Comparison of ENCODE assay signal across 1 cellular context in the genomic region with DNA sequence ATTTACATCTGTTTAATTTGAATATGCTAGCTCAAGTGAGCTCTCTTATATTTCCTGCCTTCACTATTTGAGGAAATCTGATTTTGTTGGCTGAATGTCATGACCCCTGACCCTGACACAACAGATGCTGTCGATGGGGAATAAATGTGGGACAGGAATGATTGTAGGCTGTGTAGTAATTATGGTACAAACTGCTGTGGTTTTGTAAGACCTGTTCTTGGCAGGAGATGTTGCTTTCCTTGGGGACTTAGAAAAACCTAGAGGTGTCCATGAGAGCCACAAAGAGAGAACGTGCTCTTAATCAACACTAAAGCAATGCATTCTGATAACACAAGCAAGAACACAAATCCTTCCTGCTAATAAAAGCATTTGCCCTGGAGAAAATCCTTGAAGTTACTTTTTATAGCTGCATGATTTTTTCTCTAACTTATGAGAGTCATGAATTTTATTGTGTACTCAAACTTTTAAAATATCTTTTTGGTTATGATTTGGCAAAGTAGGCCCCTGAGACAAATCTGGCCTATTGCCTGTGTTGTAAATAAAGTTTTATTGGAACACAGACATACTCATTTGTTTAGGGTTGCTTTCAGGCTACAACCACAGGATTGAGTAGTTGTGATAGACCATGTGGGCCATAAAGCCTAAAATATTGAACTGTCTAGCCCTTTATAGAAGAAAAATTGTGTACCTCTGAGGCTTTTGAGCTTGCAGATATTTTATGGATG.
TF ChIP-seq lines count a peak whose summit lies in the region.

No MANE protein-coding gene starts in this region.

TF ChIP-seq in HEK293, 187 proteins besides CTCF, POLR2A, EP300 and RAD21 (continued from another document):
- TF ChIP-seq MZF1 (tag by site-specific recombination; IDR thresholded peaks at IDR 0.05; ENCODE audit: borderline replicate concordance) (peak; percentile 83; the same call in 1 of the 2 replicates), OVOL3 (tag by site-specific recombination; IDR thresholded peaks at IDR 0.05) (no peak)
